Comparison of ENCODE assay signal across 18 cellular contexts in the genomic region with DNA sequence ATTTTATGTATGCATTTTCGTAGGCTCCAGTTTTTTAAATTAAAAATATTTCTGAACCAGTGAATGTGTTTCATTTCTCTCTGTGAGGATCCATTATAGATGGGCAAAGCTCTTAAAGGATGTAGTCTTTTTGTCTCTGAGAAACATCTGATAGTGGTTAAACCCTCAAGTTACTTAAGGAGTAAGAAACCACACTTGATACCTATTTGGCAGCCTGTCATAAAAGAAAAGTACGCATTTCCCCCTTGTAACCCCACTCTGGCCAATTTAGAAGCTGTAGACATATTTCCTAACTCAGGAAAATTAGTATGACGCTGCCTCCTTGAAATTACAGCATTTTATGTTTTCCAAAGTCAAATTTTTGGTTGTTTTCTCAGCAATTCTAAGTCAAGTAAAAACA. TPM values are rescaled to one million over a fixed set of nuclear protein-coding genes. Genes with fewer than 3 reads are reported as not detected.
DNase-seq lines count a peak whose midpoint lies in the region; ATAC-seq and TF ChIP-seq lines count a peak whose summit lies in the region.
"Had no signal": no experiment of that assay in that cellular context is flagged by ENCODE, and none has a peak within 500 bp of the region (broad histone marks: within the 10 kb centered on the region; RNA-seq: fewer than 3 reads in every experiment).

No MANE protein-coding gene starts in this region.

- intact Hi-C loops in upper lobe of right lung (cut with DNase I), result no loop called here

- no peak overlapping the region for H3K4me2 ChIP-seq in neural progenitor cell

- H2AFZ ChIP-seq in neural progenitor cell (replicated peaks), result no peak overlapping the region

- H3K27ac Mint-ChIP-seq in activated T-cell treated with anti-CD3 and anti-CD28 coated beads, Interleukin-2, amount 50 U/mL, for 72 hours, result peak overlapping the region; percentile 63
- H3K27ac Mint-ChIP-seq in neural progenitor cell, result no peak overlapping the region
- H3K27ac Mint-ChIP-seq: H9 had no signal

- H3K27me3 ChIP-seq in upper lobe of right lung (no peaks in the 10 kb centered on the region), neural progenitor cell (peaks cover 45% of the 10 kb centered on the region)

- H3K36me3 Mint-ChIP-seq in activated T-cell treated with anti-CD3 and anti-CD28 coated beads, Interleukin-2, amount 50 U/mL, for 72 hours (ENCODE audit: insufficient read depth in 2 of 2), result peaks cover 16 to 40% of the 10 kb centered on the region in 2 donors
- H3K36me3 Mint-ChIP-seq in neural progenitor cell, result no peaks in the 10 kb centered on the region

- no peaks in the 10 kb centered on the region for H3K4me1 ChIP-seq in upper lobe of right lung
- H3K4me1 ChIP-seq in neural progenitor cell, result no peaks in the 10 kb centered on the region
- H3K4me1 ChIP-seq: Caco-2 had no signal

- no peaks in the 10 kb centered on the region for H3K79me2 ChIP-seq in neural progenitor cell (ENCODE audit: low read depth)

- H3K9me3 Mint-ChIP-seq in activated T-cell treated with anti-CD3 and anti-CD28 coated beads, Interleukin-2, amount 50 U/mL, for 72 hours, result no peaks in the 10 kb centered on the region
- H3K9me3 Mint-ChIP-seq in neural progenitor cell, result no peaks in the 10 kb centered on the region
- H3K9me3 Mint-ChIP-seq: H9 had no signal

- H3K4me3 ChIP-seq in upper lobe of right lung, result peak overlapping the region; percentile 62
- H3K4me3 ChIP-seq in neural progenitor cell, result no peak overlapping the region
- H3K4me3 ChIP-seq: sigmoid colon had no signal

- H4K20me1 ChIP-seq in neural progenitor cell (ENCODE audit: low read depth), result no peaks in the 10 kb centered on the region

- H3K9me3 ChIP-seq in upper lobe of right lung (no peaks in the 10 kb centered on the region), neural progenitor cell (ENCODE audit: low read depth) (no peaks in the 10 kb centered on the region)
- H3K9me3 ChIP-seq: Caco-2, neutrophil, sigmoid colon had no signal

- H3K9ac ChIP-seq in neural progenitor cell, result no peak overlapping the region

- H3K4me1 Mint-ChIP-seq in activated T-cell treated with anti-CD3 and anti-CD28 coated beads, Interleukin-2, amount 50 U/mL, for 72 hours (ENCODE audit: low read depth), result peaks cover 76% of the 10 kb centered on the region
- H3K4me1 Mint-ChIP-seq in neural progenitor cell, result peaks cover 13% of the 10 kb centered on the region

- ATAC-seq in activated T-cell treated with anti-CD3 and anti-CD28 coated beads, Interleukin-2, amount 50 U/mL, for 72 hours (replicated peaks in 1 of 2), result no peak
- no peak for ATAC-seq in upper lobe of right lung
- no peak for ATAC-seq in GM19467 (IDR thresholded peaks at IDR 0.05; ENCODE audit: unreplicated experiment)
- ATAC-seq: Panc1, SK-N-SH treated with all-trans-retinoic acid at 6 μM for 48 hours had no signal

- DNase-seq in activated T-cell treated with anti-CD3 and anti-CD28 coated beads, Interleukin-2, amount 50 U/mL, for 72 hours, result no peak
- no peak for DNase-seq in activated T-cell treated with anti-CD3 and anti-CD28 coated beads for 4 hours
- DNase-seq in T-helper 22 cell (ENCODE audit: low read depth), result peak; percentile 9
- peak; percentile 74 for DNase-seq in fibroblast of peridontal ligament (ENCODE audit: extremely low read depth)
- no peak for DNase-seq in upper lobe of right lung
- DNase-seq in neural progenitor cell (ENCODE audit: low spot score), result no peak
- DNase-seq in NCI-H748 treated with DMSO at 0.1 percent for 48 hours (lab: John Stamatoyannopoulos, UW), result no peak
- DNase-seq: aorta; Caco-2; H9; NCI-H1694; sigmoid colon; stimulated activated CD4-positive, alpha-beta T cell treated with anti-CD3 and anti-CD28 coated beads, Interleukin-4, amount 100 ng/mL, for 24 hours; WERI-Rb-1 had no signal

- H3K36me3 ChIP-seq in upper lobe of right lung, result no peaks in the 10 kb centered on the region
- no peaks in the 10 kb centered on the region for H3K36me3 ChIP-seq in neural progenitor cell
- H3K36me3 ChIP-seq: neutrophil, sigmoid colon, WERI-Rb-1 had no signal

- H3K27me3 Mint-ChIP-seq in activated T-cell treated with anti-CD3 and anti-CD28 coated beads, Interleukin-2, amount 50 U/mL, for 72 hours (ENCODE audit: low read depth), result no peaks in the 10 kb centered on the region
- H3K27me3 Mint-ChIP-seq in neural progenitor cell (ENCODE audit: insufficient read depth, low read depth), result peaks cover 9% of the 10 kb centered on the region

- no peaks in the 10 kb centered on the region for H3F3A ChIP-seq in neural progenitor cell (ENCODE audit: low read depth)

- TF ChIP-seq CTCF in upper lobe of right lung (IDR thresholded peaks at IDR 0.05), result no peak
- TF ChIP-seq CTCF in neural progenitor cell (IDR thresholded peaks at IDR 0.05), result no peak

- peak overlapping the region; percentile 83 to 92 for H3K4me3 Mint-ChIP-seq in activated T-cell treated with anti-CD3 and anti-CD28 coated beads, Interleukin-2, amount 50 U/mL, for 72 hours
- no peak overlapping the region for H3K4me3 Mint-ChIP-seq in neural progenitor cell
- H3K4me3 Mint-ChIP-seq: H9 had no signal

- H3K27ac ChIP-seq in upper lobe of right lung (peak overlapping the region; percentile 17), neural progenitor cell (no peak overlapping the region)
- H3K27ac ChIP-seq: neutrophil, sigmoid colon, WERI-Rb-1 had no signal

RNA-seq across cellular contexts. Expression of a gene that starts 2.0 kb away (rescaled TPM):
- total RNA-seq in activated T-cell treated with anti-CD3 and anti-CD28 coated beads, Interleukin-2, amount 50 U/mL, for 72 hours, result 100 to 1,000 TPM; 104 to 125 TPM
- total RNA-seq in upper lobe of right lung, result 8.0 TPM
- 0.32 and 0.62 TPM in 2 replicates for total RNA-seq in neural progenitor cell (ENCODE audit: low replicate concordance)

Comparison
In these comparisons a context has a peak if more than half of its experiments do, and no peak if none do; other contexts are left out.
1. DNase-seq: peak in T-helper 22 cell (single experiment) and fibroblast of peridontal ligament (single experiment); none in activated T-cell treated with anti-CD3 and anti-CD28 coated beads, Interleukin-2, amount 50 U/mL, for 72 hours (0 of 2), activated T-cell treated with anti-CD3 and anti-CD28 coated beads for 4 hours (single experiment), upper lobe of right lung (single experiment), neural progenitor cell (single experiment) and NCI-H748 treated with DMSO at 0.1 percent for 48 hours (single experiment).
2. RNA of a gene that starts 2.0 kb away (total RNA-seq): 104 to 125 TPM in activated T-cell treated with anti-CD3 and anti-CD28 coated beads, Interleukin-2, amount 50 U/mL, for 72 hours; 8.0 TPM in upper lobe of right lung (single experiment) and 0.32 to 0.62 TPM in neural progenitor cell; every median in the first group is over 10 times any median in the second.